Comparison of ENCODE assay signal across 1 cellular context in the genomic region with DNA sequence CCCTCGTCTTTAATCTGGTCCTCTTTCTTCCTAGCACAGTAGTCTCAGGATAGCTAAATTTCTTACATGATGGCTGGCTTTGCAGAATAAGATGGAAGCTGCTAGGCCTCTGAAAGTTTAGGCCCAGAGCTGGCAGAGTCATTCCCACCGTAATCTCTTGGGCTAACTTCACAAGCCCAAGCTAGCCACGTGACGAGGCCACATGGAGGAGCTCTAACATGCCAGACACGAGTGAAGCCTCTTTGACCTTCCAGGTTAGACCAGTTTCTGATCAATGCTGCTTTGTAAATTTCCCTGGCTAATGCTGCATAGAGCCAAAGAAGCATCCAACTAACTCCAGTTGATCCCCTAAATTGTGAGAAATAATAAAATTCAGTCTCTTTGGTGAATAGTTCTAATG.
TF ChIP-seq lines count a peak whose summit lies in the region.

No MANE protein-coding gene starts in this region.

TF ChIP-seq in GM12878, 131 proteins besides CTCF, POLR2A, EP300 and RAD21 (continued from another document):
- TF ChIP-seq, protein P1, sequence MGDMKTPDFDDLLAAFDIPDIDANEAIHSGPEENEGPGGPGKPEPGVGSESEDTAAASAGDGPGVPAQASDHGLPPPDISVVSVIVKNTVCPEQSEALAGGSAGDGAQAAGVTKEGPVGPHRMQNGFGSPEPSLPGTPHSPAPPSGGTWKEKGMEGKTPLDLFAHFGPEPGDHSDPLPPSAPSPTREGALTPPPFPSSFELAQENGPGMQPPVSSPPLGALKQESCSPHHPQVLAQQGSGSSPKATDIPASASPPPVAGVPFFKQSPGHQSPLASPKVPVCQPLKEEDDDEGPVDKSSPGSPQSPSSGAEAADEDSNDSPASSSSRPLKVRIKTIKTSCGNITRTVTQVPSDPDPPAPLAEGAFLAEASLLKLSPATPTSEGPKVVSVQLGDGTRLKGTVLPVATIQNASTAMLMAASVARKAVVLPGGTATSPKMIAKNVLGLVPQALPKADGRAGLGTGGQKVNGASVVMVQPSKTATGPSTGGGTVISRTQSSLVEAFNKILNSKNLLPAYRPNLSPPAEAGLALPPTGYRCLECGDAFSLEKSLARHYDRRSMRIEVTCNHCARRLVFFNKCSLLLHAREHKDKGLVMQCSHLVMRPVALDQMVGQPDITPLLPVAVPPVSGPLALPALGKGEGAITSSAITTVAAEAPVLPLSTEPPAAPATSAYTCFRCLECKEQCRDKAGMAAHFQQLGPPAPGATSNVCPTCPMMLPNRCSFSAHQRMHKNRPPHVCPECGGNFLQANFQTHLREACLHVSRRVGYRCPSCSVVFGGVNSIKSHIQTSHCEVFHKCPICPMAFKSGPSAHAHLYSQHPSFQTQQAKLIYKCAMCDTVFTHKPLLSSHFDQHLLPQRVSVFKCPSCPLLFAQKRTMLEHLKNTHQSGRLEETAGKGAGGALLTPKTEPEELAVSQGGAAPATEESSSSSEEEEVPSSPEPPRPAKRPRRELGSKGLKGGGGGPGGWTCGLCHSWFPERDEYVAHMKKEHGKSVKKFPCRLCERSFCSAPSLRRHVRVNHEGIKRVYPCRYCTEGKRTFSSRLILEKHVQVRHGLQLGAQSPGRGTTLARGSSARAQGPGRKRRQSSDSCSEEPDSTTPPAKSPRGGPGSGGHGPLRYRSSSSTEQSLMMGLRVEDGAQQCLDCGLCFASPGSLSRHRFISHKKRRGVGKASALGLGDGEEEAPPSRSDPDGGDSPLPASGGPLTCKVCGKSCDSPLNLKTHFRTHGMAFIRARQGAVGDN (IDR thresholded peaks at IDR 0.05), result no peak
- TF ChIP-seq YY1 (IDR thresholded peaks at IDR 0.05; ENCODE audit: low read depth, low read length) (no peak), ATF7 (IDR thresholded peaks at IDR 0.05; ENCODE audit: low read depth) (no peak), CHD2 (IDR thresholded peaks at IDR 0.05; ENCODE audit: borderline replicate concordance, low read depth, low read length) (no peak)
- TF ChIP-seq, protein P2, sequence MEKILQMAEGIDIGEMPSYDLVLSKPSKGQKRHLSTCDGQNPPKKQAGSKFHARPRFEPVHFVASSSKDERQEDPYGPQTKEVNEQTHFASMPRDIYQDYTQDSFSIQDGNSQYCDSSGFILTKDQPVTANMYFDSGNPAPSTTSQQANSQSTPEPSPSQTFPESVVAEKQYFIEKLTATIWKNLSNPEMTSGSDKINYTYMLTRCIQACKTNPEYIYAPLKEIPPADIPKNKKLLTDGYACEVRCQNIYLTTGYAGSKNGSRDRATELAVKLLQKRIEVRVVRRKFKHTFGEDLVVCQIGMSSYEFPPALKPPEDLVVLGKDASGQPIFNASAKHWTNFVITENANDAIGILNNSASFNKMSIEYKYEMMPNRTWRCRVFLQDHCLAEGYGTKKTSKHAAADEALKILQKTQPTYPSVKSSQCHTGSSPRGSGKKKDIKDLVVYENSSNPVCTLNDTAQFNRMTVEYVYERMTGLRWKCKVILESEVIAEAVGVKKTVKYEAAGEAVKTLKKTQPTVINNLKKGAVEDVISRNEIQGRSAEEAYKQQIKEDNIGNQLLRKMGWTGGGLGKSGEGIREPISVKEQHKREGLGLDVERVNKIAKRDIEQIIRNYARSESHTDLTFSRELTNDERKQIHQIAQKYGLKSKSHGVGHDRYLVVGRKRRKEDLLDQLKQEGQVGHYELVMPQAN (conservative IDR thresholded peaks at IDR 0.05), result no peak
